Comparison of ENCODE assay signal across 17 cellular contexts in the genomic region with DNA sequence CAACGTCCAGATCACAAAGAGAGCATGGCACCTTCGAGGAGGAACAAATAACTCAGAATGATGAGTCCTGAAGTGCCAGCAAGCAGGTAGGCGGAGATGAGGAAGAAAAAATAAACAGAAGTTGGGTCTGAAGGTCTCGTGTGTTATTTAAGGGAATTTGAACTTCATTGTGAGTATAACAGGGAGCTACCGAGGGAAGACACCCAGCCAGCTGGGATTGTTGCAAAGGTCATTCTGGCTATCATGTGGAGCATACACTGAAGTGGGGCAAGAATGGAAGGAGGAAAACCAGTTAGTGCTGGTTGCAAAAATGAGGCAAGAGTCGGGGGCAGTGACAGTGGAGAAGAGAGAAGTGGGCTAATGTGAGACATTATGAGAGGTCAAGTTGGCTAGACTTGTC.
"Had no signal": no experiment of that assay in that cellular context is flagged by ENCODE, and none has a peak within 500 bp of the region (broad histone marks: within the 10 kb centered on the region; RNA-seq: fewer than 3 reads in every experiment).

No MANE protein-coding gene starts in this region.

- H2AFZ ChIP-seq: neural progenitor cell had no signal

- H3K9ac ChIP-seq: neural progenitor cell had no signal

- H3K4me2 ChIP-seq: neural progenitor cell had no signal

- H3K27ac ChIP-seq: coronary artery, foreskin keratinocyte, neural progenitor cell, ovary, suprapubic skin had no signal

- H3K27me3 ChIP-seq: foreskin keratinocyte, neural progenitor cell, ovary, suprapubic skin had no signal

- H3K36me3 ChIP-seq: neural progenitor cell, ovary, suprapubic skin had no signal

- H3K9me3 ChIP-seq: ovary, suprapubic skin had no signal

- DNase-seq: activated CD4-positive, CD25-positive, alpha-beta regulatory T cell; activated CD8-positive, alpha-beta memory T cell treated with anti-CD3 and anti-CD28 coated beads, Interleukin-2, amount 50 U/mL, for 4 hours; activated CD8-positive, alpha-beta T cell treated with anti-CD3 and anti-CD28 coated beads, Interleukin-2, amount 10 ng/mL, durations not matched to agents 7 days and 5 days; activated effector memory CD4-positive, alpha-beta T cell treated with anti-CD3 and anti-CD28 coated beads, Interleukin-2, amount 50 U/mL, for 16 hours; activated T-cell treated with anti-CD3 and anti-CD28 coated beads, Interleukin-2, amount 50 U/mL, for 48 hours; effector CD8-positive, alpha-beta T cell; immature natural killer cell; ovary; stimulated activated CD4-positive, alpha-beta T cell treated with anti-CD3 and anti-CD28 coated beads, Interleukin-4, amount 100 ng/mL, for 4 hours; stimulated activated CD8-positive, alpha-beta memory T cell treated with anti-CD3 and anti-CD28 coated beads, Interleukin-4, amount 100 ng/mL, for 48 hours; stimulated activated naive CD4-positive, alpha-beta T cell treated with Interleukin-2 at 50 U/mL for 16 hours; SW 1271 had no signal

- H3K4me3 ChIP-seq: coronary artery, lung, neural progenitor cell, ovary, suprapubic skin had no signal

- ATAC-seq: activated CD8-positive, alpha-beta T cell treated with anti-CD3 and anti-CD28 coated beads, Interleukin-2, amount 10 ng/mL, durations not matched to agents 7 days and 5 days had no signal
